In genomic region chr5:78361226-78361993, GRCh38 we compare ENCODE assay signal across 8 cellular contexts. TPM values are rescaled to one million over a fixed set of nuclear protein-coding genes. Genes with fewer than 3 reads are reported as not detected.
DNase-seq lines count a peak whose midpoint lies in the region; ATAC-seq and TF ChIP-seq lines count a peak whose summit lies in the region.

No MANE protein-coding gene starts in this region.

- H2AFZ ChIP-seq in Karpas-422 (ENCODE audit: low read length): peak overlapping the region; percentile 73; the same call in 1 of the 2 replicates

- H3K4me2 ChIP-seq in Karpas-422 (ENCODE audit: low read depth, low read length, poor library complexity, severe bottlenecking): peak overlapping the region; percentile 87

- no peaks in the 10 kb centered on the region for H3K9me3 ChIP-seq in Karpas-422 (ENCODE audit: low read length)

- H4K20me1 ChIP-seq in Karpas-422 (ENCODE audit: insufficient read depth, low read depth, low read length): no peaks in the 10 kb centered on the region; the same call in 1 of the 2 replicates

- ATAC-seq in left colon (peak; percentile 52), HG03139 (IDR thresholded peaks at IDR 0.05; ENCODE audit: unreplicated experiment) (no peak)
- ATAC-seq in stimulated activated naive B cell treated with anti-CD40 and anti-IgM and Interleukin-4, amounts not matched to agents 10 μg/mL and 1 μg/mL and 100 μg/mL, for 72 hours (replicated peaks): no peak

- peaks cover 32% of the 10 kb centered on the region for H3K4me1 Mint-ChIP-seq in chondrocyte (ENCODE audit: low read depth)
- H3K4me1 Mint-ChIP-seq in stimulated activated naive B cell treated with anti-CD40 and anti-IgM and Interleukin-4, amounts not matched to agents 10 μg/mL and 1 μg/mL and 100 μg/mL, for 72 hours: peaks cover 19 to 42% of the 10 kb centered on the region in 2 donors

- intact Hi-C loops in left colon (cut with DNase I, micrococcal nuclease): no loop called here

- peaks cover 59% of the 10 kb centered on the region for H3K79me2 ChIP-seq in Karpas-422 (ENCODE audit: low read length)

- no peaks in the 10 kb centered on the region for H3K27me3 ChIP-seq in Karpas-422 (ENCODE audit: low read length)

- DNase-seq in NCI-H2107 treated with DMSO at 0.1 percent for 48 hours (lab: John Stamatoyannopoulos, UW; ENCODE audit: unreplicated experiment) (peak; percentile 68), NCI-H2107 (lab: John Stamatoyannopoulos, UW) (no peak), Karpas-422 (peak; percentile 73), RPMI7951 (ENCODE audit: low read depth) (peak; percentile 52), chondrocyte (ENCODE audit: low spot score) (no peak), left colon (peak; percentile 44 to 59)
- no peak for DNase-seq in stimulated activated naive B cell treated with anti-CD40 and anti-IgM and Interleukin-4, amounts not matched to agents 10 μg/mL and 1 μg/mL and 100 μg/mL, for 72 hours

- H3K36me3 ChIP-seq in Karpas-422 (ENCODE audit: insufficient read depth, low read length): no peaks in the 10 kb centered on the region; the same call in 1 of the 2 replicates

- peak overlapping the region; percentile 87 for H3K27ac Mint-ChIP-seq in chondrocyte (ENCODE audit: unreplicated experiment)
- H3K27ac Mint-ChIP-seq in stimulated activated naive B cell treated with anti-CD40 and anti-IgM and Interleukin-4, amounts not matched to agents 10 μg/mL and 1 μg/mL and 100 μg/mL, for 72 hours: peak overlapping the region; percentile 99

- H3K9me2 ChIP-seq in Karpas-422 (replicated peaks; ENCODE audit: insufficient read depth, low read length): no peaks in the 10 kb centered on the region

- peaks cover 30% of the 10 kb centered on the region for H3K4me1 ChIP-seq in Karpas-422 (ENCODE audit: low read length)

- peak overlapping the region; percentile 99 for H3K4me3 ChIP-seq in Karpas-422 (ENCODE audit: low read length)

- H3K9ac ChIP-seq in Karpas-422 (ENCODE audit: low read length): peak overlapping the region; percentile 98

- TF ChIP-seq CTCF in chondrocyte (IDR thresholded peaks at IDR 0.05): peak; percentile 65

- H3K27me3 Mint-ChIP-seq in chondrocyte (ENCODE audit: low read depth): no peaks in the 10 kb centered on the region
- no peaks in the 10 kb centered on the region for H3K27me3 Mint-ChIP-seq in stimulated activated naive B cell treated with anti-CD40 and anti-IgM and Interleukin-4, amounts not matched to agents 10 μg/mL and 1 μg/mL and 100 μg/mL, for 72 hours

- H3K36me3 Mint-ChIP-seq in chondrocyte (ENCODE audit: low read depth): peaks cover 7% of the 10 kb centered on the region
- peaks cover 3 to 11% of the 10 kb centered on the region in 2 donors for H3K36me3 Mint-ChIP-seq in stimulated activated naive B cell treated with anti-CD40 and anti-IgM and Interleukin-4, amounts not matched to agents 10 μg/mL and 1 μg/mL and 100 μg/mL, for 72 hours

- no peaks in the 10 kb centered on the region for H3K9me3 Mint-ChIP-seq in chondrocyte (ENCODE audit: low read depth)
- H3K9me3 Mint-ChIP-seq in stimulated activated naive B cell treated with anti-CD40 and anti-IgM and Interleukin-4, amounts not matched to agents 10 μg/mL and 1 μg/mL and 100 μg/mL, for 72 hours: no peaks in the 10 kb centered on the region

- H3K4me3 Mint-ChIP-seq in chondrocyte (ENCODE audit: unreplicated experiment): peak overlapping the region; percentile 88
- peak overlapping the region; percentile 90 to 92 for H3K4me3 Mint-ChIP-seq in stimulated activated naive B cell treated with anti-CD40 and anti-IgM and Interleukin-4, amounts not matched to agents 10 μg/mL and 1 μg/mL and 100 μg/mL, for 72 hours

- peak overlapping the region; percentile 91 for H3K27ac ChIP-seq in Karpas-422 (ENCODE audit: low read length)

RNA-seq across cellular contexts. Expression of gene SCAMP1, which starts 1.0 kb away (rescaled TPM):
- 24.3 and 72.5 TPM in 2 replicates for total RNA-seq in Karpas-422 (2014; rRNA removed; shearing (Covaris generic); ENCODE audit: low replicate concordance)
- 51.8 and 53.6 TPM in 2 replicates for total RNA-seq in RPMI7951 (2014; rRNA removed; shearing (Covaris generic))
- total RNA-seq in chondrocyte: 44.8 to 51.8 TPM (median 46.2 TPM) in 3 replicates
- total RNA-seq in left colon: 10 to 100 TPM; 33.2 to 38.5 TPM

Comparison
In these comparisons a context has a peak if more than half of its experiments do, and no peak if none do; other contexts are left out.
1. DNase-seq: peak in NCI-H2107 treated with DMSO at 0.1 percent for 48 hours (single experiment), Karpas-422 (single experiment), RPMI7951 (single experiment) and left colon (2 of 2); none in NCI-H2107 (single experiment), chondrocyte (single experiment) and stimulated activated naive B cell treated with anti-CD40 and anti-IgM and Interleukin-4, amounts not matched to agents 10 μg/mL and 1 μg/mL and 100 μg/mL, for 72 hours (single experiment).